In genomic region chr4:5963611-5964010, GRCh38 we compare ENCODE assay signal across 23 cellular contexts. TPM values are rescaled to one million over a fixed set of nuclear protein-coding genes. Genes with fewer than 3 reads are reported as not detected.
DNase-seq lines count a peak whose midpoint lies in the region; ATAC-seq and TF ChIP-seq lines count a peak whose summit lies in the region.
"Had no signal": no experiment of that assay in that cellular context is flagged by ENCODE, and none has a peak within 500 bp of the region (broad histone marks: within the 10 kb centered on the region; RNA-seq: fewer than 3 reads in every experiment).

No MANE protein-coding gene starts in this region.

- H3K27me3 ChIP-seq in BE2C (no peaks in the 10 kb centered on the region), tibial artery (peaks cover 0 to 17% of the 10 kb centered on the region in 2 donors)
- H3K27me3 ChIP-seq: testis had no signal

- H3K9me3 ChIP-seq in BE2C (no peaks in the 10 kb centered on the region), tibial artery (no peaks in the 10 kb centered on the region)
- H3K9me3 ChIP-seq: testis had no signal

- H3K27ac ChIP-seq in tibial artery, result no peak overlapping the region
- H3K27ac ChIP-seq: testis had no signal

- TF ChIP-seq CTCF in BE2C (IDR thresholded peaks at IDR 0.05; ENCODE audit: low read depth, low read length) (peak; percentile 36), tibial artery (IDR thresholded peaks at IDR 0.05) (no peak)

- intact Hi-C loops in tibial artery (cut with DNase I; ENCODE audit: low total_unique reads), result no loop called here

- ATAC-seq in HG03045 (IDR thresholded peaks at IDR 0.05; ENCODE audit: unreplicated experiment), result no peak
- ATAC-seq: activated naive CD8-positive, alpha-beta T cell treated with anti-CD3 and anti-CD28 coated beads, Interleukin-2, amount 50 U/mL, for 24 hours; effector memory CD8-positive, alpha-beta T cell; stimulated activated memory B cell treated with anti-CD40 and anti-IgM and Interleukin-4, amounts not matched to agents 10 μg/mL and 1 μg/mL and 100 μg/mL, for 72 hours had no signal

- H3K4me1 ChIP-seq in BE2C, result no peaks in the 10 kb centered on the region; the same call in 1 of the 2 replicates
- no peaks in the 10 kb centered on the region for H3K4me1 ChIP-seq in tibial artery
- H3K4me1 ChIP-seq: testis had no signal

- H3K36me3 ChIP-seq in BE2C (no peaks in the 10 kb centered on the region), tibial artery (no peaks in the 10 kb centered on the region)

- no peak overlapping the region for H3K4me3 ChIP-seq in BE2C (ENCODE audit: low read depth, low read length)
- no peak overlapping the region for H3K4me3 ChIP-seq in tibial artery
- H3K4me3 ChIP-seq: testis had no signal

- DNase-seq in BE2C (no peak), ELF-1 (ENCODE audit: low read depth, low spot score) (peak; percentile 46), NCI-H774 (lab: John Stamatoyannopoulos, UW) (peak; percentile 37), iPS-NIHi7 (ENCODE audit: extremely low spot score) (peak; percentile 57), tibial artery (no peak), NCI-H2196 treated with DMSO at 0.1 percent for 48 hours (lab: John Stamatoyannopoulos, UW; ENCODE audit: unreplicated experiment) (no peak)
- DNase-seq: activated CD4-positive, alpha-beta memory T cell treated with anti-CD3 and anti-CD28 coated beads, Interleukin-2, amount 10 ng/mL, durations not matched to agents 7 days and 5 days; activated CD4-positive, CD25-positive, alpha-beta regulatory T cell; activated gamma-delta T cell; activated naive CD8-positive, alpha-beta T cell treated with anti-CD3 and anti-CD28 coated beads, Interleukin-2, amount 50 U/mL, for 24 hours; COR-L47; effector memory CD8-positive, alpha-beta T cell; KG1; mammary epithelial cell; MV-4-11; NCI-H1930; occipital lobe; small intestine; stimulated activated CD4-positive, alpha-beta T cell treated with anti-CD3 and anti-CD28 coated beads, Interleukin-2, amount 100 ng/mL, for 24 hours; T-helper 9 cell; testis had no signal

RNA-seq across cellular contexts. Expression of gene C4orf50, which starts 54.6 kb away (rescaled TPM):
- 0.71 TPM for polyA plus RNA-seq in BE2C (2012; ENCODE audit: insufficient read depth, insufficient read length, low read depth)
- polyA plus RNA-seq: mammary epithelial cell had no signal

Comparison
In these comparisons a context has a peak if more than half of its experiments do, and no peak if none do; other contexts are left out.
1. DNase-seq: peak in ELF-1 (single experiment), NCI-H774 (single experiment) and iPS-NIHi7 (single experiment); none in BE2C (single experiment), tibial artery (0 of 2) and NCI-H2196 treated with DMSO at 0.1 percent for 48 hours (single experiment).